In the genomic region with DNA sequence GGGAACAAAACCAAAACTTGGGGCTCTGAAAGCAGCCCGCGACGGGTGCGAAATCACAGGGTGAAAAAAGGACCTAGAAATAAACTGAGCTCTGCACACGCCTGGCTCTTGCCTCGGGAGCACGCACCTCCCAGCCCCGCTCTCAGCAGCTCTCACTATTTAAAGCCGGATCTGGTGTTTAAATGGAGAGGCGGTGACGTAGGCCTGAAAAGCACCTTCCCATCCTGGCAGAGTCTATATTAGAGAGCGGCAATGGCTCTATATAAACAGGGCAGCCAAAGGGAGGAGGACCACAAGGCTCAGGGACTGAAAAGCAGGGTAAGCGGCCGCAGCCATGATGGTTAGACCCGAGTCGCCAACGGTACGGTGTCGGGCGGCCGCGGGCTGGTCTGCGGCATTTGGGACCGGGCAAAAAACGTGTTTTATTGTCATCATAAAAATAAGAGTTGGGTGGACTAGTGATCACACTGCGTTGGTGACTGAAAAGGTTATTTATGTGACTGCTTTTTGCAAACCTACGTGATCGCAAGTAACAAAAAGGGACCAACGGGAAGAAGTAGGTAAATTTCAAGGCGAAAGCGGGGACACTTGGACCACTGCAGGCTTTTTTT, we compare ENCODE assay signal across 1 cellular context.
TF ChIP-seq lines count a peak whose summit lies in the region.

No MANE protein-coding gene starts in this region.

TF ChIP-seq in HepG2, 621 proteins besides CTCF, POLR2A, EP300 and RAD21 (continued from another document and continues in another):
- TF ChIP-seq, protein P1, sequence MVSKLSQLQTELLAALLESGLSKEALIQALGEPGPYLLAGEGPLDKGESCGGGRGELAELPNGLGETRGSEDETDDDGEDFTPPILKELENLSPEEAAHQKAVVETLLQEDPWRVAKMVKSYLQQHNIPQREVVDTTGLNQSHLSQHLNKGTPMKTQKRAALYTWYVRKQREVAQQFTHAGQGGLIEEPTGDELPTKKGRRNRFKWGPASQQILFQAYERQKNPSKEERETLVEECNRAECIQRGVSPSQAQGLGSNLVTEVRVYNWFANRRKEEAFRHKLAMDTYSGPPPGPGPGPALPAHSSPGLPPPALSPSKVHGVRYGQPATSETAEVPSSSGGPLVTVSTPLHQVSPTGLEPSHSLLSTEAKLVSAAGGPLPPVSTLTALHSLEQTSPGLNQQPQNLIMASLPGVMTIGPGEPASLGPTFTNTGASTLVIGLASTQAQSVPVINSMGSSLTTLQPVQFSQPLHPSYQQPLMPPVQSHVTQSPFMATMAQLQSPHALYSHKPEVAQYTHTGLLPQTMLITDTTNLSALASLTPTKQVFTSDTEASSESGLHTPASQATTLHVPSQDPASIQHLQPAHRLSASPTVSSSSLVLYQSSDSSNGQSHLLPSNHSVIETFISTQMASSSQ (IDR thresholded peaks at IDR 0.05; ENCODE audit: low read depth): no peak
- TF ChIP-seq, protein P1 (CRISPR knock-in tag; IDR thresholded peaks at IDR 0.05; ENCODE audit: borderline replicate concordance): peak; percentile 45; the same call in 1 of the 2 replicates
- 0 out of 2 replicates have a peak, but pooled peaks have one; percentile 43 for TF ChIP-seq TSC22D2 (CRISPR knock-in tag; IDR thresholded peaks at IDR 0.05; ENCODE audit: borderline replicate concordance)
- TF ChIP-seq HNRNPLL (IDR thresholded peaks at IDR 0.05; ENCODE audit: low read depth, low read length, poor library complexity, severe bottlenecking): peak; percentile 42
- TF ChIP-seq ZNF160 (CRISPR knock-in tag; IDR thresholded peaks at IDR 0.05): 0 out of 2 replicates have a peak, but pooled peaks have one; percentile 63
- TF ChIP-seq ZNF850 (CRISPR knock-in tag; conservative IDR thresholded peaks at IDR 0.05): no peak
- TF ChIP-seq, protein P2, sequence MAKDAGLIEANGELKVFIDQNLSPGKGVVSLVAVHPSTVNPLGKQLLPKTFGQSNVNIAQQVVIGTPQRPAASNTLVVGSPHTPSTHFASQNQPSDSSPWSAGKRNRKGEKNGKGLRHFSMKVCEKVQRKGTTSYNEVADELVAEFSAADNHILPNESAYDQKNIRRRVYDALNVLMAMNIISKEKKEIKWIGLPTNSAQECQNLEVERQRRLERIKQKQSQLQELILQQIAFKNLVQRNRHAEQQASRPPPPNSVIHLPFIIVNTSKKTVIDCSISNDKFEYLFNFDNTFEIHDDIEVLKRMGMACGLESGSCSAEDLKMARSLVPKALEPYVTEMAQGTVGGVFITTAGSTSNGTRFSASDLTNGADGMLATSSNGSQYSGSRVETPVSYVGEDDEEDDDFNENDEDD (CRISPR knock-in tag; IDR thresholded peaks at IDR 0.05; ENCODE audit: borderline replicate concordance): peak; percentile 60; the same call in 1 of the 2 replicates
- TF ChIP-seq FOXA3 (CRISPR knock-in tag; IDR thresholded peaks at IDR 0.05): peak; percentile 75
- TF ChIP-seq, protein P3, sequence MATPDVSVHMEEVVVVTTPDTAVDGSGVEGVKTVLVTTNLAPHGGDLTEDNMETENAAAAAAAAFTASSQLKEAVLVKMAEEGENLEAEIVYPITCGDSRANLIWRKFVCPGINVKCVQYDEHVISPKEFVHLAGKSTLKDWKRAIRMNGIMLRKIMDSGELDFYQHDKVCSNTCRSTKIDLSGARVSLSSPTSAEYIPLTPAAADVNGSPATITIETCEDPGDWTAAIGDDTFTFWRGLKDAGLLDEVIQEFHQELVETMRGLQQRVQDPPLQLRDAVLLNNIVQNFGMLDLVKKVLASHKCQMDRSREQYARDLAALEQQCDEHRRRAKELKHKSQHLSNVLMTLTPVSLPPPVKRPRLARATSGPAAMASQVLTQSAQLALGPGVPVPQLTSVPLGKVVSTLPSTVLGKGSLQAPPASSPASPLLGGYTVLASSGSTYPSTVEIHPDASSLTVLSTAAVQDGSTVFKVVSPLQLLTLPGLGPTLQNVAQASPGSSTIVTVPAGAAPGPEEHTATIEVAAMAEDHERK (CRISPR knock-in tag; IDR thresholded peaks at IDR 0.05; ENCODE audit: low read depth): peak; percentile 44; the same call in 1 of the 2 replicates
- TF ChIP-seq ZFP1 (CRISPR knock-in tag; IDR thresholded peaks at IDR 0.05): peak; percentile 23; the same call in 1 of the 2 replicates
- TF ChIP-seq MXD4 (CRISPR knock-in tag; IDR thresholded peaks at IDR 0.05): peak; percentile 63
- TF ChIP-seq, protein P4, sequence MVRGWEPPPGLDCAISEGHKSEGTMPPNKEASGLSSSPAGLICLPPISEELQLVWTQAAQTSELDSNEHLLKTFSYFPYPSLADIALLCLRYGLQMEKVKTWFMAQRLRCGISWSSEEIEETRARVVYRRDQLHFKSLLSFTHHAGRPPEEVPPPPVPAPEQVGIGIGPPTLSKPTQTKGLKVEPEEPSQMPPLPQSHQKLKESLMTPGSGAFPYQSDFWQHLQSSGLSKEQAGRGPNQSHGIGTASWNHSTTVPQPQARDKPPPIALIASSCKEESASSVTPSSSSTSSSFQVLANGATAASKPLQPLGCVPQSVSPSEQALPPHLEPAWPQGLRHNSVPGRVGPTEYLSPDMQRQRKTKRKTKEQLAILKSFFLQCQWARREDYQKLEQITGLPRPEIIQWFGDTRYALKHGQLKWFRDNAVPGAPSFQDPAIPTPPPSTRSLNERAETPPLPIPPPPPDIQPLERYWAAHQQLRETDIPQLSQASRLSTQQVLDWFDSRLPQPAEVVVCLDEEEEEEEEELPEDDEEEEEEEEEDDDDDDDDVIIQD (CRISPR knock-in tag; IDR thresholded peaks at IDR 0.05; ENCODE audit: low read depth): peak; percentile 87
- TF ChIP-seq IKZF4 (CRISPR knock-in tag; IDR thresholded peaks at IDR 0.05; ENCODE audit: borderline replicate concordance, low read depth, not compliant biosample characterization): no peak
- no peak for TF ChIP-seq MATR3 (CRISPR knock-in tag; IDR thresholded peaks at IDR 0.05)
- TF ChIP-seq MBD4 (IDR thresholded peaks at IDR 0.05; ENCODE audit: borderline replicate concordance, low read length): 0 out of 2 replicates have a peak, but pooled peaks have one; percentile 60
- TF ChIP-seq, protein P5, sequence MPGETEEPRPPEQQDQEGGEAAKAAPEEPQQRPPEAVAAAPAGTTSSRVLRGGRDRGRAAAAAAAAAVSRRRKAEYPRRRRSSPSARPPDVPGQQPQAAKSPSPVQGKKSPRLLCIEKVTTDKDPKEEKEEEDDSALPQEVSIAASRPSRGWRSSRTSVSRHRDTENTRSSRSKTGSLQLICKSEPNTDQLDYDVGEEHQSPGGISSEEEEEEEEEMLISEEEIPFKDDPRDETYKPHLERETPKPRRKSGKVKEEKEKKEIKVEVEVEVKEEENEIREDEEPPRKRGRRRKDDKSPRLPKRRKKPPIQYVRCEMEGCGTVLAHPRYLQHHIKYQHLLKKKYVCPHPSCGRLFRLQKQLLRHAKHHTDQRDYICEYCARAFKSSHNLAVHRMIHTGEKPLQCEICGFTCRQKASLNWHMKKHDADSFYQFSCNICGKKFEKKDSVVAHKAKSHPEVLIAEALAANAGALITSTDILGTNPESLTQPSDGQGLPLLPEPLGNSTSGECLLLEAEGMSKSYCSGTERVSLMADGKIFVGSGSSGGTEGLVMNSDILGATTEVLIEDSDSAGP (CRISPR knock-in tag; IDR thresholded peaks at IDR 0.05; ENCODE audit: borderline replicate concordance): peak; percentile 49; the same call in 1 of the 2 replicates
- peak; percentile 35; the same call in 1 of the 2 replicates for TF ChIP-seq ELF1 (CRISPR knock-in tag; IDR thresholded peaks at IDR 0.05)
- peak; percentile 63 for TF ChIP-seq KLF11 (CRISPR knock-in tag; IDR thresholded peaks at IDR 0.05)
- no peak for TF ChIP-seq EED (CRISPR knock-in tag; IDR thresholded peaks at IDR 0.05)
- TF ChIP-seq GABPA (IDR thresholded peaks at IDR 0.05; ENCODE audit: low read depth, low read length): no peak
- TF ChIP-seq GABPA (CRISPR knock-in tag; IDR thresholded peaks at IDR 0.05; ENCODE audit: low read depth): peak; percentile 39
- peak; percentile 66; the same call in 1 of the 2 replicates for TF ChIP-seq ZNF678 (CRISPR knock-in tag; IDR thresholded peaks at IDR 0.05)
- TF ChIP-seq, protein P6, sequence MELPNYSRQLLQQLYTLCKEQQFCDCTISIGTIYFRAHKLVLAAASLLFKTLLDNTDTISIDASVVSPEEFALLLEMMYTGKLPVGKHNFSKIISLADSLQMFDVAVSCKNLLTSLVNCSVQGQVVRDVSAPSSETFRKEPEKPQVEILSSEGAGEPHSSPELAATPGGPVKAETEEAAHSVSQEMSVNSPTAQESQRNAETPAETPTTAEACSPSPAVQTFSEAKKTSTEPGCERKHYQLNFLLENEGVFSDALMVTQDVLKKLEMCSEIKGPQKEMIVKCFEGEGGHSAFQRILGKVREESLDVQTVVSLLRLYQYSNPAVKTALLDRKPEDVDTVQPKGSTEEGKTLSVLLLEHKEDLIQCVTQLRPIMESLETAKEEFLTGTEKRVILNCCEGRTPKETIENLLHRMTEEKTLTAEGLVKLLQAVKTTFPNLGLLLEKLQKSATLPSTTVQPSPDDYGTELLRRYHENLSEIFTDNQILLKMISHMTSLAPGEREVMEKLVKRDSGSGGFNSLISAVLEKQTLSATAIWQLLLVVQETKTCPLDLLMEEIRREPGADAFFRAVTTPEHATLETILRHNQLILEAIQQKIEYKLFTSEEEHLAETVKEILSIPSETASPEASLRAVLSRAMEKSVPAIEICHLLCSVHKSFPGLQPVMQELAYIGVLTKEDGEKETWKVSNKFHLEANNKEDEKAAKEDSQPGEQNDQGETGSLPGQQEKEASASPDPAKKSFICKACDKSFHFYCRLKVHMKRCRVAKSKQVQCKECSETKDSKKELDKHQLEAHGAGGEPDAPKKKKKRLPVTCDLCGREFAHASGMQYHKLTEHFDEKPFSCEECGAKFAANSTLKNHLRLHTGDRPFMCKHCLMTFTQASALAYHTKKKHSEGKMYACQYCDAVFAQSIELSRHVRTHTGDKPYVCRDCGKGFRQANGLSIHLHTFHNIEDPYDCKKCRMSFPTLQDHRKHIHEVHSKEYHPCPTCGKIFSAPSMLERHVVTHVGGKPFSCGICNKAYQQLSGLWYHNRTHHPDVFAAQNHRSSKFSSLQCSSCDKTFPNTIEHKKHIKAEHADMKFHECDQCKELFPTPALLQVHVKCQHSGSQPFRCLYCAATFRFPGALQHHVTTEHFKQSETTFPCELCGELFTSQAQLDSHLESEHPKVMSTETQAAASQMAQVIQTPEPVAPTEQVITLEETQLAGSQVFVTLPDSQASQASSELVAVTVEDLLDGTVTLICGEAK (IDR thresholded peaks at IDR 0.05): no peak
- TF ChIP-seq, protein P6 (CRISPR knock-in tag; IDR thresholded peaks at IDR 0.05): peak; percentile 52; the same call in 1 of the 2 replicates
- peak; percentile 28; the same call in 1 of the 2 replicates for TF ChIP-seq ZNF547 (CRISPR knock-in tag; IDR thresholded peaks at IDR 0.05)
- TF ChIP-seq, protein P7, sequence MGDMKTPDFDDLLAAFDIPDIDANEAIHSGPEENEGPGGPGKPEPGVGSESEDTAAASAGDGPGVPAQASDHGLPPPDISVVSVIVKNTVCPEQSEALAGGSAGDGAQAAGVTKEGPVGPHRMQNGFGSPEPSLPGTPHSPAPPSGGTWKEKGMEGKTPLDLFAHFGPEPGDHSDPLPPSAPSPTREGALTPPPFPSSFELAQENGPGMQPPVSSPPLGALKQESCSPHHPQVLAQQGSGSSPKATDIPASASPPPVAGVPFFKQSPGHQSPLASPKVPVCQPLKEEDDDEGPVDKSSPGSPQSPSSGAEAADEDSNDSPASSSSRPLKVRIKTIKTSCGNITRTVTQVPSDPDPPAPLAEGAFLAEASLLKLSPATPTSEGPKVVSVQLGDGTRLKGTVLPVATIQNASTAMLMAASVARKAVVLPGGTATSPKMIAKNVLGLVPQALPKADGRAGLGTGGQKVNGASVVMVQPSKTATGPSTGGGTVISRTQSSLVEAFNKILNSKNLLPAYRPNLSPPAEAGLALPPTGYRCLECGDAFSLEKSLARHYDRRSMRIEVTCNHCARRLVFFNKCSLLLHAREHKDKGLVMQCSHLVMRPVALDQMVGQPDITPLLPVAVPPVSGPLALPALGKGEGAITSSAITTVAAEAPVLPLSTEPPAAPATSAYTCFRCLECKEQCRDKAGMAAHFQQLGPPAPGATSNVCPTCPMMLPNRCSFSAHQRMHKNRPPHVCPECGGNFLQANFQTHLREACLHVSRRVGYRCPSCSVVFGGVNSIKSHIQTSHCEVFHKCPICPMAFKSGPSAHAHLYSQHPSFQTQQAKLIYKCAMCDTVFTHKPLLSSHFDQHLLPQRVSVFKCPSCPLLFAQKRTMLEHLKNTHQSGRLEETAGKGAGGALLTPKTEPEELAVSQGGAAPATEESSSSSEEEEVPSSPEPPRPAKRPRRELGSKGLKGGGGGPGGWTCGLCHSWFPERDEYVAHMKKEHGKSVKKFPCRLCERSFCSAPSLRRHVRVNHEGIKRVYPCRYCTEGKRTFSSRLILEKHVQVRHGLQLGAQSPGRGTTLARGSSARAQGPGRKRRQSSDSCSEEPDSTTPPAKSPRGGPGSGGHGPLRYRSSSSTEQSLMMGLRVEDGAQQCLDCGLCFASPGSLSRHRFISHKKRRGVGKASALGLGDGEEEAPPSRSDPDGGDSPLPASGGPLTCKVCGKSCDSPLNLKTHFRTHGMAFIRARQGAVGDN (CRISPR knock-in tag; IDR thresholded peaks at IDR 0.05): peak; percentile 81
- peak; percentile 86; the same call in 1 of the 2 replicates for TF ChIP-seq HOXA5 (CRISPR knock-in tag; IDR thresholded peaks at IDR 0.05)
